Comparison of ENCODE assay signal across 21 cellular contexts in genomic region chr20:62347151-62347404, GRCh38.
"Had no signal": no experiment of that assay in that cellular context is flagged by ENCODE, and none has a peak within 500 bp of the region (broad histone marks: within the 10 kb centered on the region; RNA-seq: fewer than 3 reads in every experiment).

No MANE protein-coding gene starts in this region.

- H3K9me3 ChIP-seq: left lung, ovary, tibial nerve, vagina had no signal

- H3K36me3 ChIP-seq: neural progenitor cell, ovary, vagina had no signal

- ATAC-seq: left colon, left lung, lower lobe of right lung, natural killer cell, sciatic nerve had no signal

- H3K9ac ChIP-seq: neural progenitor cell had no signal

- H3K4me3 ChIP-seq: heart right ventricle, hepatocyte, left lung, lower lobe of right lung, neural progenitor cell, ovary, spleen, tibial nerve, vagina had no signal

- H3K4me2 ChIP-seq: hepatocyte, neural progenitor cell had no signal

- H3K4me1 ChIP-seq: neural progenitor cell, spleen, tibial nerve had no signal

- H3K27me3 ChIP-seq: heart right ventricle, hepatocyte, left lung, neural progenitor cell, ovary, spleen, tibial nerve, vagina had no signal

- H2AFZ ChIP-seq: hepatocyte, neural progenitor cell had no signal

- H3K27ac ChIP-seq: heart right ventricle, hepatocyte, left lung, lower lobe of right lung, neural progenitor cell, ovary, spleen, tibial nerve, vagina had no signal

- DNase-seq: left colon; lower lobe of right lung; mammary epithelial cell; mesenchymal stem cell; naive B cell; natural killer cell; nephron progenitor cell; retina; small intestine; spleen; stimulated activated CD4-positive, alpha-beta T cell treated with anti-CD3 and anti-CD28 coated beads, Interleukin-4, amount 100 ng/mL, for 24 hours; stimulated activated naive CD4-positive, alpha-beta T cell; stimulated activated naive CD8-positive, alpha-beta T cell treated with anti-CD3 and anti-CD28 coated beads, Interleukin-15, amount 100 ng/mL, for 72 hours had no signal
